In genomic region chr22:38614331-38615122, GRCh38 we compare ENCODE assay signal across 1 cellular context.
A peak's percentile ranks its signal among the peaks of the same experiment; 100 is the strongest.
TF ChIP-seq lines count a peak whose summit lies in the region.

No MANE protein-coding gene starts in this region.

TF ChIP-seq in GM12878, 131 proteins besides CTCF, POLR2A, EP300 and RAD21:
- TF ChIP-seq ATF2 (IDR thresholded peaks at IDR 0.05; ENCODE audit: low read length) = 0 out of 2 replicates have a peak, but pooled peaks have one; percentile 30
- no peak for TF ChIP-seq POLR2AphosphoS5 (IDR thresholded peaks at IDR 0.05; ENCODE audit: low read length)
- peak; percentile 66 for TF ChIP-seq CREB1 (IDR thresholded peaks at IDR 0.05; ENCODE audit: low read depth)
- TF ChIP-seq HDGF (IDR thresholded peaks at IDR 0.05) = no peak
- TF ChIP-seq RELB (IDR thresholded peaks at IDR 0.05; ENCODE audit: low read depth) = no peak
- peak; percentile 56 for TF ChIP-seq JUNB (IDR thresholded peaks at IDR 0.05)
- no peak for TF ChIP-seq CUX1 (IDR thresholded peaks at IDR 0.05; ENCODE audit: insufficient replicate concordance, low read depth, low read length)
- no peak for TF ChIP-seq ZBTB4 (CRISPR knock-in tag; IDR thresholded peaks at IDR 0.05)
- TF ChIP-seq POU2F2 (IDR thresholded peaks at IDR 0.05; ENCODE audit: borderline replicate concordance, low read depth, low read length) = no peak
- TF ChIP-seq CREM (IDR thresholded peaks at IDR 0.05; ENCODE audit: low read depth) = peak; percentile 41; the same call in 1 of the 2 replicates
- no peak for TF ChIP-seq ZBED1 (IDR thresholded peaks at IDR 0.05; ENCODE audit: borderline replicate concordance)
